In the genomic region with DNA sequence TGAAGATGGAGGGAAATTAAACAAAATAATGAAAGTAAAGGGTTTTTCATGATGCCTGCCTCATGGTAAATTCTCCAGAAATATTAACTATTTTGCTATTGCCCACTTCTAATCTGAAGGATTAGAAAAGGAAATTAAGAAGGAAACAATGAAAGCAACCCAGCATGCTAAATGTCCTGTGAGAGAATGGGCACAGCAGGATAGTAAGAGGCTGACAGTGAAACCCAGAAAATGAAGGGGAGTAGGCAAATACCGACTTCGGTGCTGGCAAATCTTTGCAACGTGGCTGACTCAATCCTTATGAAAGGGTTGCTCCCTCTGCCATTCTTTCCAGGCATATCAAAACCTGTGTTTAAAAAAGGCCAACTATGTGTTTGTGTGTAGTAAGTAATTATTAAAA, we compare ENCODE assay signal across 28 cellular contexts.
"Had no signal": no experiment of that assay in that cellular context is flagged by ENCODE, and none has a peak within 500 bp of the region (broad histone marks: within the 10 kb centered on the region; RNA-seq: fewer than 3 reads in every experiment).

No MANE protein-coding gene starts in this region.

- H3K27me3 Mint-ChIP-seq: activated CD4-positive, alpha-beta T cell treated with anti-CD3 and anti-CD28 coated beads, Interleukin-2, amount 10 ng/mL, durations not matched to agents 24 days and 14 days; activated CD8-positive, alpha-beta T cell treated with anti-CD3 and anti-CD28 coated beads for 36 hours; activated naive CD8-positive, alpha-beta T cell treated with anti-CD3 and anti-CD28 coated beads for 36 hours; activated T-helper 17 cell treated with anti-CD3 and anti-CD28 coated beads, Interleukin-2, amount 50 U/mL, for 72 hours; central memory CD8-positive, alpha-beta T cell had no signal

- H3K4me3 Mint-ChIP-seq: activated CD4-positive, alpha-beta T cell treated with anti-CD3 and anti-CD28 coated beads, Interleukin-2, amount 10 ng/mL, durations not matched to agents 24 days and 14 days; activated CD8-positive, alpha-beta T cell treated with anti-CD3 and anti-CD28 coated beads for 36 hours; activated naive CD8-positive, alpha-beta T cell treated with anti-CD3 and anti-CD28 coated beads for 36 hours; activated T-cell treated with anti-CD3 and anti-CD28 coated beads, Interleukin-2, amount 50 U/mL, for 72 hours; activated T-helper 17 cell treated with anti-CD3 and anti-CD28 coated beads, Interleukin-2, amount 50 U/mL, for 72 hours; central memory CD8-positive, alpha-beta T cell had no signal

- H3K27ac ChIP-seq: brain microvascular endothelial cell, WERI-Rb-1 had no signal

- DNase-seq: activated CD4-positive, alpha-beta T cell treated with anti-CD3 and anti-CD28 coated beads, Interleukin-2, amount 10 ng/mL, durations not matched to agents 24 days and 14 days; activated CD4-positive, alpha-beta T cell treated with anti-CD3 and anti-CD28 coated beads, Interleukin-2, amount 50 U/mL, for 4 hours; activated CD8-positive, alpha-beta T cell treated with anti-CD3 and anti-CD28 coated beads for 36 hours; activated effector memory CD4-positive, alpha-beta T cell treated with anti-CD3 and anti-CD28 coated beads, Interleukin-2, amount 50 U/mL, for 16 hours; activated naive CD4-positive, alpha-beta T cell; activated naive CD4-positive, alpha-beta T cell treated with anti-CD3 and anti-CD28 coated beads, Interleukin-2, amount 50 U/mL, for 16 hours; activated naive CD8-positive, alpha-beta T cell treated with anti-CD3 and anti-CD28 coated beads for 36 hours; activated T-cell treated with anti-CD3 and anti-CD28 coated beads, Interleukin-2, amount 50 U/mL, for 1 hour; activated T-cell treated with anti-CD3 and anti-CD28 coated beads, Interleukin-2, amount 50 U/mL, for 72 hours; amniotic stem cell; aorta; brain microvascular endothelial cell; Karpas-422; NCI-H1105 treated with DMSO at 0.1 percent for 48 hours; NCI-H1436; NCI-H1694; NCI-H1930; NCI-H226; NCI-H446 treated with DMSO at 0.1 percent for 48 hours; NCI-H524; NCI-H748 treated with DMSO at 0.1 percent for 48 hours; NK-92 treated with Interleukin-12 subunit alpha and Interleukin-12 subunit beta, amount 100 ng/mL, for 24 hours; PC-3; Right ventricle myocardium superior; T1000; WERI-Rb-1 had no signal

- H3K27ac Mint-ChIP-seq: activated CD4-positive, alpha-beta T cell treated with anti-CD3 and anti-CD28 coated beads, Interleukin-2, amount 10 ng/mL, durations not matched to agents 24 days and 14 days; activated CD8-positive, alpha-beta T cell treated with anti-CD3 and anti-CD28 coated beads for 36 hours; activated naive CD8-positive, alpha-beta T cell treated with anti-CD3 and anti-CD28 coated beads for 36 hours; activated T-cell treated with anti-CD3 and anti-CD28 coated beads, Interleukin-2, amount 50 U/mL, for 72 hours; activated T-helper 17 cell treated with anti-CD3 and anti-CD28 coated beads, Interleukin-2, amount 50 U/mL, for 72 hours had no signal

- H3K9me3 Mint-ChIP-seq: activated naive CD8-positive, alpha-beta T cell treated with anti-CD3 and anti-CD28 coated beads for 36 hours had no signal

- H3K36me3 ChIP-seq: brain microvascular endothelial cell, WERI-Rb-1 had no signal

- H3K4me1 Mint-ChIP-seq: activated CD4-positive, alpha-beta T cell treated with anti-CD3 and anti-CD28 coated beads, Interleukin-2, amount 10 ng/mL, durations not matched to agents 24 days and 14 days; activated naive CD8-positive, alpha-beta T cell treated with anti-CD3 and anti-CD28 coated beads for 36 hours; activated T-helper 17 cell treated with anti-CD3 and anti-CD28 coated beads, Interleukin-2, amount 50 U/mL, for 72 hours; central memory CD8-positive, alpha-beta T cell had no signal

- ATAC-seq: activated CD8-positive, alpha-beta T cell treated with anti-CD3 and anti-CD28 coated beads for 36 hours; activated T-cell treated with anti-CD3 and anti-CD28 coated beads, Interleukin-2, amount 50 U/mL, for 72 hours; activated T-helper 17 cell treated with anti-CD3 and anti-CD28 coated beads, Interleukin-2, amount 50 U/mL, for 72 hours; PC-3 had no signal

- H3K27me3 ChIP-seq: brain microvascular endothelial cell had no signal

- H3K36me3 Mint-ChIP-seq: activated naive CD8-positive, alpha-beta T cell treated with anti-CD3 and anti-CD28 coated beads for 36 hours had no signal
